Comparison of ENCODE assay signal across 10 cellular contexts in genomic region chr14:65461730-65462129, GRCh38. TPM values are rescaled to one million over a fixed set of nuclear protein-coding genes. Genes with fewer than 3 reads are reported as not detected.
A peak's percentile ranks its signal among the peaks of the same experiment; 100 is the strongest.
DNase-seq lines count a peak whose midpoint lies in the region; ATAC-seq, FAIRE-seq and TF ChIP-seq lines count a peak whose summit lies in the region.
"Had no signal": no experiment of that assay in that cellular context is flagged by ENCODE, and none has a peak within 500 bp of the region (broad histone marks: within the 10 kb centered on the region; RNA-seq: fewer than 3 reads in every experiment).

No MANE protein-coding gene starts in this region.

- CTCF ChIA-PET in OCI-LY7 (lab: Charles Lee; ENCODE audit: unreplicated experiment), result interaction anchor here (0.5 kb wide), 1 partner anchor 13 kb away, joined by 3 read pairs; no protein-coding TSS in a partner anchor
- CTCF ChIA-PET in RWPE1 (lab: Yijun Ruan, JAX), result interaction anchor here (0.7 to 1.1 kb wide), 2 partner anchors 297 to 840 kb away, joined by 3 to 4 read pairs; no protein-coding TSS in a partner anchor

- no peak; the same call in 1 of the 2 replicates for TF ChIP-seq POLR2A in GM12891 (IDR thresholded peaks at IDR 0.05; ENCODE audit: low read depth, low read length)

- BruUV-seq in OCI-LY7 (replicated peaks; lab: Mats Ljungman, UMichigan), result no TSS peak

- H3K4me3 Mint-ChIP-seq in glutamatergic neuron (ENCODE audit: unreplicated experiment), result no peak overlapping the region
- H3K4me3 Mint-ChIP-seq: central memory CD8-positive, alpha-beta T cell had no signal

- H3K27me3 Mint-ChIP-seq in glutamatergic neuron (ENCODE audit: unreplicated experiment), result peaks cover 4% of the 10 kb centered on the region
- H3K27me3 Mint-ChIP-seq: central memory CD8-positive, alpha-beta T cell had no signal

- peak; percentile 39 for ATAC-seq in HG02759 (IDR thresholded peaks at IDR 0.05; ENCODE audit: unreplicated experiment)
- ATAC-seq: left lung had no signal

- H3K9me3 ChIP-seq in OCI-LY7 (ENCODE audit: low read length), result no peaks in the 10 kb centered on the region
- H3K9me3 ChIP-seq: left lung had no signal

- POLR2A ChIA-PET in OCI-LY7 (lab: Charles Lee) (interaction anchor here (0.6 to 1.7 kb wide), 5 partner anchors 9 to 20 kb away, joined by 3 to 6 read pairs (median 4); no protein-coding TSS in a partner anchor), RWPE1 (lab: Yijun Ruan, JAX; ENCODE audit: low non-redundant PET) (interaction anchor here (0.6 kb wide), 1 partner anchor 20 kb away, joined by 3 read pairs; no protein-coding TSS in a partner anchor)

- TF ChIP-seq CTCF in OCI-LY7 (conservative IDR thresholded peaks at IDR 0.05; ENCODE audit: low read length) (no peak), glutamatergic neuron (IDR thresholded peaks at IDR 0.05; ENCODE audit: partially characterized antibody, unreplicated experiment) (no peak), D721Med (IDR thresholded peaks at IDR 0.05; ENCODE audit: insufficient read depth, missing control alignments) (no peak), RWPE1 (conservative IDR thresholded peaks at IDR 0.05; ENCODE audit: low read depth) (no peak)

- no peaks in the 10 kb centered on the region for H3K36me3 Mint-ChIP-seq in glutamatergic neuron (ENCODE audit: unreplicated experiment)

- DNase-seq in GM12891 (ENCODE audit: insufficient read length, low spot score) (no peak), OCI-LY7 (ENCODE audit: low spot score) (peak; percentile 25), glutamatergic neuron (no peak), NCI-H1417 treated with DMSO at 0.1 percent for 48 hours (lab: John Stamatoyannopoulos, UW) (no peak), D721Med (ENCODE audit: insufficient read length, low spot score) (no peak), HuH-7 (ENCODE audit: low spot score) (no peak), RWPE1 (ENCODE audit: low spot score) (no peak)
- DNase-seq: left lung had no signal

- H3K9me3 Mint-ChIP-seq in glutamatergic neuron (ENCODE audit: unreplicated experiment), result peaks cover 2% of the 10 kb centered on the region
- H3K9me3 Mint-ChIP-seq: central memory CD8-positive, alpha-beta T cell had no signal

- no peaks in the 10 kb centered on the region for H3K9me2 ChIP-seq in OCI-LY7 (ENCODE audit: insufficient read depth, low read length)

- peaks cover 91% of the 10 kb centered on the region for H3K79me2 ChIP-seq in OCI-LY7 (ENCODE audit: insufficient read depth, low read depth, low read length)

- H3K4me2 ChIP-seq in OCI-LY7 (ENCODE audit: low read length), result peak overlapping the region; percentile 31; the same call in 1 of the 2 replicates

- intact Hi-C loops in OCI-LY7 (cut with micrococcal nuclease; ENCODE audit: unreplicated experiment), result loop anchor here (2.0 kb wide), 1 partner anchor 17 kb away; no protein-coding TSS in a partner anchor

- no peak overlapping the region for H3K4me3 ChIP-seq in OCI-LY7 (ENCODE audit: low read depth, low read length, poor library complexity, severe bottlenecking)
- H3K4me3 ChIP-seq: left lung had no signal

- H3K36me3 ChIP-seq in OCI-LY7 (ENCODE audit: insufficient read depth, low read length), result peaks cover 94% of the 10 kb centered on the region
- H3K36me3 ChIP-seq: left lung had no signal

- H3K27ac Mint-ChIP-seq in glutamatergic neuron (ENCODE audit: unreplicated experiment), result peak overlapping the region; percentile 86

- peak overlapping the region; percentile 41 for H3K27ac ChIP-seq in OCI-LY7 (ENCODE audit: low read depth, low read length, poor library complexity, severe bottlenecking)
- H3K27ac ChIP-seq in RWPE1, result no peak overlapping the region
- H3K27ac ChIP-seq: left lung had no signal

- H4K20me1 ChIP-seq in OCI-LY7 (ENCODE audit: insufficient read depth, low read length), result no peaks in the 10 kb centered on the region

- peaks cover 57% of the 10 kb centered on the region for H3K4me1 Mint-ChIP-seq in glutamatergic neuron (ENCODE audit: low read depth, unreplicated experiment)

- no peak for FAIRE-seq in GM12891 (lab: Jason Lieb, UNC)
- FAIRE-seq in D721Med (lab: Jason Lieb, UNC), result no peak

- peaks cover 24% of the 10 kb centered on the region for H3K4me1 ChIP-seq in OCI-LY7 (ENCODE audit: insufficient read depth, low read length, poor library complexity, severe bottlenecking)
- H3K4me1 ChIP-seq: left lung had no signal

- no peak overlapping the region for H2AFZ ChIP-seq in OCI-LY7 (ENCODE audit: low read length)

TF ChIP-seq in GM12891, 5 proteins besides CTCF, POLR2A, EP300 and RAD21:
- TF ChIP-seq POU2F2 (IDR thresholded peaks at IDR 0.05; ENCODE audit: low read depth, low read length), result no peak
- TF ChIP-seq SPI1 (IDR thresholded peaks at IDR 0.05; ENCODE audit: low read depth, low read length), result peak; percentile 60

RNA-seq across cellular contexts. Expression of gene FUT8, which starts 49.2 kb away (rescaled TPM):
- polyA plus RNA-seq in GM12891 (2012; ENCODE audit: low read depth, missing spikeins), result 31.1 TPM
- total RNA-seq in OCI-LY7 (2014; rRNA removed; shearing (Covaris generic)), result 90.3 and 128 TPM in 2 replicates
- total RNA-seq in OCI-LY7 (2022) (157 and 174 TPM in 2 replicates), glutamatergic neuron (ENCODE audit: unreplicated experiment) (56.6 TPM)
